17 cellular contexts compared by ENCODE assay signal in the genomic region with DNA sequence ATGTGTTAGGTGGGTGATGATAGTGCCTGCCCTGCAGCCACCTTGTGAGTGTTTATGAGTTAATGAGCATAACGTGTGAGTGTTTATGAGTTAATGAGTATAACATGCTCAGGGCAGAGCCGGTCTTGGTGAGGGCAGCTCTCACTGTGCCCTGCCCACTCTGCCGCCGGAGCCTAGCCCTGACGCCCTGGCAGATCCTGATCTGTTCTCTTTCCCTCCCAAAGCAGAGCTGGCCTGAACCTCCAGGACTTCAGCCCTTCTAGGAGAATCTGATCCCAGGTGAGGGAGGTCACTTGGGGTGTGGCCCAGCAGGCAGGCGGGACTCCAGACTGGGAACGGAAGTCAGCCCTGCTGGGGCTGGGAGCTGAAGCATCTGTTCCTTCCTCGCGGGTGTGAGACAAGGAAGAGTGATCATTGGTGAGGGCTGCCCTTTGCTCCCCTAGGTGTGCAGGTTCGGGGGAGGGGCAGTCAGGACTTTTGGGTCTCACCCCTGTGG. TPM values are rescaled to one million over a fixed set of nuclear protein-coding genes. Genes with fewer than 3 reads are reported as not detected.
DNase-seq lines count a peak whose midpoint lies in the region; ATAC-seq, FAIRE-seq and TF ChIP-seq lines count a peak whose summit lies in the region.
"Had no signal": no experiment of that assay in that cellular context is flagged by ENCODE, and none has a peak within 500 bp of the region (broad histone marks: within the 10 kb centered on the region; RNA-seq: fewer than 3 reads in every experiment).

No MANE protein-coding gene starts in this region.

- H3K27me3 ChIP-seq in endothelial cell of umbilical vein (ENCODE audit: control insufficient read depth in 2 of 2, insufficient read depth in 2 of 2, low read length in 2 of 2) = no peaks in the 10 kb centered on the region
- H3K27me3 ChIP-seq in mucosa of stomach (ENCODE audit: control insufficient read depth, insufficient read depth, low read length) = peaks cover 3% of the 10 kb centered on the region
- H3K27me3 ChIP-seq: uterus had no signal

- peaks cover 52% of the 10 kb centered on the region for H3K27me3 Mint-ChIP-seq in stimulated activated naive CD8-positive, alpha-beta T cell treated with anti-CD3 and anti-CD28 coated beads, Interleukin-15, amount 100 ng/mL, for 72 hours

- H2AFZ ChIP-seq in endothelial cell of umbilical vein (ENCODE audit: low read depth, low read length) = no peak overlapping the region

- dilution Hi-C loops in endothelial cell of umbilical vein (cut with MboI; ENCODE audit: extremely low pct_ligation_motif_present, low sequenced_read_pairs) = no loop called here

- POLR2A ChIA-PET in endothelial cell of umbilical vein (lab: Charles Lee) = no interaction called here

- H3K4me1 ChIP-seq in endothelial cell of umbilical vein (ENCODE audit: control insufficient read depth, extremely low read depth, insufficient read depth, low read length) (peaks cover 40% of the 10 kb centered on the region), mucosa of stomach (ENCODE audit: control insufficient read depth, insufficient read depth, low read length) (peaks cover 36% of the 10 kb centered on the region)

- peaks cover 92% of the 10 kb centered on the region for H3K79me2 ChIP-seq in endothelial cell of umbilical vein (ENCODE audit: control insufficient read depth, insufficient read depth, low read length)

- no peak overlapping the region for H3K27ac Mint-ChIP-seq in stimulated activated naive CD8-positive, alpha-beta T cell treated with anti-CD3 and anti-CD28 coated beads, Interleukin-15, amount 100 ng/mL, for 72 hours
- H3K27ac Mint-ChIP-seq: activated naive CD4-positive, alpha-beta T cell treated with anti-CD3 and anti-CD28 coated beads, Interleukin-2, amount 50 U/mL, for 24 hours had no signal

- CTCF ChIA-PET in endothelial cell of umbilical vein (lab: Charles Lee) = no interaction called here

- H3K9me3 ChIP-seq in endothelial cell of umbilical vein (replicated peaks; ENCODE audit: control insufficient read depth, insufficient read depth, low read length) (no peaks in the 10 kb centered on the region), mucosa of stomach (ENCODE audit: control insufficient read depth, low read length) (no peaks in the 10 kb centered on the region)
- H3K9me3 ChIP-seq: uterus had no signal

- TF ChIP-seq CTCF in endothelial cell of umbilical vein (IDR thresholded peaks at IDR 0.05; ENCODE audit: extremely low read depth in 1 of 2, insufficient read depth in 1 of 2, low read depth in 1 of 2, low read length in 2 of 2) = no peak

- H3K9me3 Mint-ChIP-seq in stimulated activated naive CD8-positive, alpha-beta T cell treated with anti-CD3 and anti-CD28 coated beads, Interleukin-15, amount 100 ng/mL, for 72 hours = no peaks in the 10 kb centered on the region
- H3K9me3 Mint-ChIP-seq: activated naive CD4-positive, alpha-beta T cell treated with anti-CD3 and anti-CD28 coated beads, Interleukin-2, amount 50 U/mL, for 24 hours had no signal

- no peak overlapping the region for H3K4me3 ChIP-seq in endothelial cell of umbilical vein (replicated peaks in 1 of 3; ENCODE audit: insufficient read depth in 1 of 3, low read depth in 1 of 3, low read length in 3 of 3)
- H3K4me3 ChIP-seq in mucosa of stomach (ENCODE audit: low read length) = peak overlapping the region; percentile 25
- H3K4me3 ChIP-seq: uterus had no signal

- peak; percentile 22 for TF ChIP-seq POLR2A in endothelial cell of umbilical vein (IDR thresholded peaks at IDR 0.05; ENCODE audit: low read depth, low read length)

- FAIRE-seq in endothelial cell of umbilical vein (lab: Jason Lieb, UNC) = peak; percentile 43
- FAIRE-seq: GM12891 had no signal

- no peaks in the 10 kb centered on the region for H4K20me1 ChIP-seq in endothelial cell of umbilical vein (replicated peaks; ENCODE audit: control insufficient read depth, extremely low read depth, insufficient read depth, low read length)

- H3K9ac ChIP-seq in endothelial cell of umbilical vein (replicated peaks; ENCODE audit: extremely low read depth, insufficient read depth, low read length) (no peak overlapping the region), mucosa of stomach (ENCODE audit: low read length) (no peak overlapping the region)

- H3K4me3 Mint-ChIP-seq in stimulated activated naive CD8-positive, alpha-beta T cell treated with anti-CD3 and anti-CD28 coated beads, Interleukin-15, amount 100 ng/mL, for 72 hours = no peak overlapping the region
- H3K4me3 Mint-ChIP-seq: activated naive CD4-positive, alpha-beta T cell treated with anti-CD3 and anti-CD28 coated beads, Interleukin-2, amount 50 U/mL, for 24 hours had no signal

- intact Hi-C loops in endothelial cell of umbilical vein (cut with micrococcal nuclease) = loop anchor here (5.0 kb wide), 1 partner anchor 167 kb away; no protein-coding TSS in a partner anchor

- ATAC-seq in stimulated activated naive CD8-positive, alpha-beta T cell treated with anti-CD3 and anti-CD28 coated beads, Interleukin-15, Interleukin-2, amounts not matched to agents 100 U/mL and 50 U/mL, for 24 hours = peak; percentile 20
- ATAC-seq in stimulated activated naive CD8-positive, alpha-beta T cell treated with anti-CD3 and anti-CD28 coated beads, Interleukin-15, amount 100 ng/mL, for 72 hours = no peak

- peak overlapping the region; percentile 11 for H3K27ac ChIP-seq in endothelial cell of umbilical vein (ENCODE audit: insufficient read depth, low read depth, low read length)
- H3K27ac ChIP-seq: uterus had no signal

- H3K9me1 ChIP-seq in endothelial cell of umbilical vein (replicated peaks; ENCODE audit: control insufficient read depth, extremely low read depth, insufficient read depth, low read length) = no peaks in the 10 kb centered on the region

- BruUV-seq in endothelial cell of umbilical vein (replicated peaks; lab: Mats Ljungman, UMichigan) = no TSS peak

- H3K4me1 Mint-ChIP-seq in stimulated activated naive CD8-positive, alpha-beta T cell treated with anti-CD3 and anti-CD28 coated beads, Interleukin-15, amount 100 ng/mL, for 72 hours = no peaks in the 10 kb centered on the region
- H3K4me1 Mint-ChIP-seq: activated naive CD4-positive, alpha-beta T cell treated with anti-CD3 and anti-CD28 coated beads, Interleukin-2, amount 50 U/mL, for 24 hours had no signal

- no peak for DNase-seq in stimulated activated naive CD8-positive, alpha-beta T cell treated with anti-CD3 and anti-CD28 coated beads, Interleukin-15, Interleukin-2, amounts not matched to agents 100 U/mL and 50 U/mL, for 24 hours
- DNase-seq in stimulated activated naive CD8-positive, alpha-beta T cell treated with anti-CD3 and anti-CD28 coated beads, Interleukin-15, amount 100 ng/mL, for 72 hours = no peak
- no peak for DNase-seq in endothelial cell of umbilical vein (ENCODE audit: low read depth, low spot score)
- no peak for DNase-seq in KG1 (lab: John Stamatoyannopoulos, UW)
- DNase-seq in stimulated activated naive CD4-positive, alpha-beta T cell treated with Interleukin-2 at 50 U/mL for 16 hours (lab: John Stamatoyannopoulos, UW) = no peak
- DNase-seq in NCI-H748 (lab: John Stamatoyannopoulos, UW; ENCODE audit: unreplicated experiment) = no peak
- DNase-seq in T1000 (lab: John Stamatoyannopoulos, UW) = no peak
- DNase-seq: MM.1S, NCI-H226, SHP77 treated with DMSO at 0.1 percent for 48 hours, uterus had no signal

- H3K36me3 ChIP-seq in endothelial cell of umbilical vein (ENCODE audit: control insufficient read depth in 2 of 2, extremely low read depth in 1 of 2, insufficient read depth in 2 of 2, low read length in 2 of 2) (peaks cover 27 to 45% of the 10 kb centered on the region in 2 experiments), mucosa of stomach (ENCODE audit: control insufficient read depth, insufficient read depth, low read length) (peaks cover 11% of the 10 kb centered on the region)
- H3K36me3 ChIP-seq: uterus had no signal

- no peak overlapping the region for H3K4me2 ChIP-seq in endothelial cell of umbilical vein (ENCODE audit: insufficient read depth, low read length)

RNA-seq across cellular contexts. Expression of a gene that starts 5.7 kb away (rescaled TPM):
- 363 and 394 TPM in 2 replicates for total RNA-seq in endothelial cell of umbilical vein
- polyA plus RNA-seq in endothelial cell of umbilical vein = 414 and 436 TPM in 2 replicates
- 349 and 462 TPM in 2 replicates for polyA plus RNA-seq in endothelial cell of umbilical vein (2011; cell fraction: cytosol; rRNA removed)
- 354 and 389 TPM in 2 replicates for polyA plus RNA-seq in endothelial cell of umbilical vein (2011; cell fraction: nucleus; rRNA removed)
- polyA plus RNA-seq in endothelial cell of umbilical vein (2012) = 254 and 300 TPM in 2 replicates
- polyA minus RNA-seq in endothelial cell of umbilical vein = 209 and 240 TPM in 2 replicates
- polyA minus RNA-seq in endothelial cell of umbilical vein (2011; cell fraction: cytosol; rRNA and poly(A)+ RNA removed) = 1.9 TPM
- 110 and 175 TPM in 2 replicates for polyA minus RNA-seq in endothelial cell of umbilical vein (2011; cell fraction: nucleus; rRNA and poly(A)+ RNA removed)
- total RNA-seq: activated CD8-positive, alpha-beta memory T cell treated with anti-CD3 and anti-CD28 coated beads for 36 hours had no signal

RNA-seq across cellular contexts. Expression of a gene that starts 22.0 kb away (rescaled TPM):
- not detected in 2 replicates for total RNA-seq in endothelial cell of umbilical vein
- not detected in 2 replicates for polyA plus RNA-seq in endothelial cell of umbilical vein
- not detected in 2 replicates for polyA plus RNA-seq in endothelial cell of umbilical vein (2011; cell fraction: cytosol; rRNA removed)
- not detected in 2 replicates for polyA plus RNA-seq in endothelial cell of umbilical vein (2011; cell fraction: nucleus; rRNA removed)
- 0.14 TPM in 1 of 2 replicates, not detected in the other for polyA plus RNA-seq in endothelial cell of umbilical vein (2012)
- not detected in 2 replicates for polyA minus RNA-seq in endothelial cell of umbilical vein
- polyA minus RNA-seq in endothelial cell of umbilical vein (2011; cell fraction: cytosol; rRNA and poly(A)+ RNA removed) = not detected
- polyA minus RNA-seq in endothelial cell of umbilical vein (2011; cell fraction: nucleus; rRNA and poly(A)+ RNA removed) = not detected in 2 replicates
- total RNA-seq: activated CD8-positive, alpha-beta memory T cell treated with anti-CD3 and anti-CD28 coated beads for 36 hours; fibroblast of villous mesenchyme; kidney epithelial cell; uterus had no signal

RNA-seq across cellular contexts. Expression of a gene that starts 28.3 kb away (rescaled TPM):
- total RNA-seq in endothelial cell of umbilical vein = 0.76 and 1.1 TPM in 2 replicates
- 0.90 and 1.4 TPM in 2 replicates for polyA plus RNA-seq in endothelial cell of umbilical vein
- 0.28 and 0.59 TPM in 2 replicates for polyA plus RNA-seq in endothelial cell of umbilical vein (2011; cell fraction: cytosol; rRNA removed)
- polyA plus RNA-seq in endothelial cell of umbilical vein (2011; cell fraction: nucleus; rRNA removed) = 4.5 and 5.4 TPM in 2 replicates
- polyA plus RNA-seq in endothelial cell of umbilical vein (2012) = 0.41 and 0.49 TPM in 2 replicates
- 0.51 and 0.81 TPM in 2 replicates for polyA minus RNA-seq in endothelial cell of umbilical vein
- not detected for polyA minus RNA-seq in endothelial cell of umbilical vein (2011; cell fraction: cytosol; rRNA and poly(A)+ RNA removed)
- polyA minus RNA-seq in endothelial cell of umbilical vein (2011; cell fraction: nucleus; rRNA and poly(A)+ RNA removed) = 1.3 and 2.4 TPM in 2 replicates

RNA-seq across cellular contexts. Expression of a gene that starts 43.1 kb away (rescaled TPM):
- total RNA-seq in endothelial cell of umbilical vein = 1.4 and 1.8 TPM in 2 replicates
- polyA plus RNA-seq in endothelial cell of umbilical vein = 0.64 and 0.92 TPM in 2 replicates
- polyA plus RNA-seq in endothelial cell of umbilical vein (2011; cell fraction: cytosol; rRNA removed) = 1.8 and 2.2 TPM in 2 replicates
- polyA plus RNA-seq in endothelial cell of umbilical vein (2011; cell fraction: nucleus; rRNA removed) = 0.90 and 1.3 TPM in 2 replicates
- polyA plus RNA-seq in endothelial cell of umbilical vein (2012) = 3.3 and 8.5 TPM in 2 replicates
- 0.24 and 0.70 TPM in 2 replicates for polyA minus RNA-seq in endothelial cell of umbilical vein
- polyA minus RNA-seq in endothelial cell of umbilical vein (2011; cell fraction: cytosol; rRNA and poly(A)+ RNA removed) = 2.8 TPM
- 0.29 and 0.48 TPM in 2 replicates for polyA minus RNA-seq in endothelial cell of umbilical vein (2011; cell fraction: nucleus; rRNA and poly(A)+ RNA removed)
